Comparison of ENCODE assay signal across 10 cellular contexts in the genomic region with DNA sequence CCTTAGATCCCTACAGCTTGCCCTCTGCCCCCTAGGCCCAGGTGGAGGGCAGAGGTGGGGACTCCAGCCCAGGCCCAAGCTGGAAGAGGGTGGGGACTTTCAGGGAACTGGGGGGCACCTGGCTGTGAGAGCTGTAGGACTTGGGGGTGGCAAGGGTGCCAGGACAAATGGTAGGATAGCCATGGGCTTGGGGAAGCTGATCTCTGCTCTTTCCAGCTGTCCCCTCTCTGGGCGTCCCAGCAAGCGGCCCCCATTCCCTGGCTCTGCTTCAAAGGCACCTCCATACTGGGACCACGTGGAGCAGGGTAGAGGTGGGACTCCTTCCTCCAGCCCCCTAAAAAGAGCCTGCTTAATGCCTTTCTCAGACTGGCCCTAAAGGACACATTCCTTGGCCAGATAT. TPM values are rescaled to one million over a fixed set of nuclear protein-coding genes. Genes with fewer than 3 reads are reported as not detected.
DNase-seq lines count a peak whose midpoint lies in the region; ATAC-seq and TF ChIP-seq lines count a peak whose summit lies in the region.
"Had no signal": no experiment of that assay in that cellular context is flagged by ENCODE, and none has a peak within 500 bp of the region (broad histone marks: within the 10 kb centered on the region; RNA-seq: fewer than 3 reads in every experiment).

No MANE protein-coding gene starts in this region.

- peaks cover 33% of the 10 kb centered on the region for H3K4me1 ChIP-seq in CD8-positive, alpha-beta T cell (ENCODE audit: insufficient read depth, low read length)
- H3K4me1 ChIP-seq in gastrocnemius medialis: peaks cover 17 to 22% of the 10 kb centered on the region in 2 donors
- H3K4me1 ChIP-seq: SJCRH30 had no signal

- intact Hi-C loops in CD8-positive, alpha-beta T cell (cut with DNase I, micrococcal nuclease): no loop called here
- intact Hi-C loops in gastrocnemius medialis (cut with DNase I; ENCODE audit: low total_unique reads): no loop called here

- ATAC-seq in CD8-positive, alpha-beta T cell: no peak
- ATAC-seq in T-cell (replicated peaks in 1 of 4) (no peak), gastrocnemius medialis (no peak)

- H3K27ac Mint-ChIP-seq in CD8-positive, alpha-beta T cell: peak overlapping the region; percentile 77
- H3K27ac Mint-ChIP-seq in T-cell: peak overlapping the region; percentile 81 to 86

- H3K9me3 Mint-ChIP-seq in CD8-positive, alpha-beta T cell: no peaks in the 10 kb centered on the region
- H3K9me3 Mint-ChIP-seq in T-cell: no peaks in the 10 kb centered on the region

- DNase-seq in CD8-positive, alpha-beta T cell: no peak
- no peak for DNase-seq in T-cell
- no peak for DNase-seq in fibroblast of the aortic adventitia (ENCODE audit: low read depth)
- DNase-seq in gastrocnemius medialis: no peak
- no peak for DNase-seq in kidney glomerular epithelial cell (lab: John Stamatoyannopoulos, UW)
- no peak for DNase-seq in G401 (ENCODE audit: low spot score)
- no peak for DNase-seq in NAMALWA (ENCODE audit: low spot score)
- no peak for DNase-seq in superior temporal gyrus (ENCODE audit: extremely low spot score)
- DNase-seq: cortex of kidney, SJCRH30 had no signal

- in situ Hi-C loops in gastrocnemius medialis (cut with MboI; ENCODE audit: low sequenced_read_pairs in 4 of 4): no loop called here
- in situ Hi-C loops in G401 (cut with HindIII; ENCODE audit: low sequenced_read_pairs): no loop called here

- TF ChIP-seq CTCF in CD8-positive, alpha-beta T cell (IDR thresholded peaks at IDR 0.05): no peak
- no peak for TF ChIP-seq CTCF in fibroblast of the aortic adventitia (IDR thresholded peaks at IDR 0.05; ENCODE audit: insufficient read depth, low read length)
- TF ChIP-seq CTCF in gastrocnemius medialis (IDR thresholded peaks at IDR 0.05 in 4 of 5, conservative IDR thresholded peaks at IDR 0.05 in 1 of 5): no peak

- H3K4me3 ChIP-seq in CD8-positive, alpha-beta T cell (ENCODE audit: low read depth, low read length): peak overlapping the region; percentile 50
- H3K4me3 ChIP-seq in fibroblast of the aortic adventitia (ENCODE audit: low read depth, low read length) (peak overlapping the region; percentile 53), gastrocnemius medialis (peak overlapping the region in 2 of 4 donors; percentile 14 to 18)
- H3K4me3 ChIP-seq: SJCRH30 had no signal

- no peak overlapping the region for H3K27ac ChIP-seq in CD8-positive, alpha-beta T cell (ENCODE audit: low read depth, low read length)
- peak overlapping the region in 3 of 4 donors; percentile 55 to 58 (median 57) for H3K27ac ChIP-seq in gastrocnemius medialis
- H3K27ac ChIP-seq: SJCRH30 had no signal

- H3K9me3 ChIP-seq in CD8-positive, alpha-beta T cell (ENCODE audit: low read length): no peaks in the 10 kb centered on the region
- no peaks in the 10 kb centered on the region for H3K9me3 ChIP-seq in gastrocnemius medialis
- H3K9me3 ChIP-seq: SJCRH30 had no signal

- peaks cover 18% of the 10 kb centered on the region for H3K36me3 Mint-ChIP-seq in CD8-positive, alpha-beta T cell
- H3K36me3 Mint-ChIP-seq in T-cell: peaks cover under 1% of the 10 kb centered on the region

- no peaks in the 10 kb centered on the region for H3K27me3 Mint-ChIP-seq in CD8-positive, alpha-beta T cell (ENCODE audit: low read depth)
- H3K27me3 Mint-ChIP-seq in T-cell: no peaks in the 10 kb centered on the region

- TF ChIP-seq POLR2A in gastrocnemius medialis (IDR thresholded peaks at IDR 0.05): no peak

- H3K27me3 ChIP-seq in CD8-positive, alpha-beta T cell (ENCODE audit: insufficient read depth, low read length): no peaks in the 10 kb centered on the region
- H3K27me3 ChIP-seq in gastrocnemius medialis: no peaks in the 10 kb centered on the region
- H3K27me3 ChIP-seq: SJCRH30 had no signal

- peaks cover 29% of the 10 kb centered on the region for H3K4me1 Mint-ChIP-seq in CD8-positive, alpha-beta T cell (ENCODE audit: low read depth)
- peaks cover 26 to 33% (median 29%) of the 10 kb centered on the region in 3 donors for H3K4me1 Mint-ChIP-seq in T-cell

- peak overlapping the region; percentile 70 for H3K4me3 Mint-ChIP-seq in CD8-positive, alpha-beta T cell
- H3K4me3 Mint-ChIP-seq in T-cell: peak overlapping the region; percentile 46 to 66 (median 65)

- peaks cover 3% of the 10 kb centered on the region for H3K36me3 ChIP-seq in CD8-positive, alpha-beta T cell (ENCODE audit: insufficient read depth, low read length)
- H3K36me3 ChIP-seq in gastrocnemius medialis: peaks cover 0 to 14% of the 10 kb centered on the region in 2 donors

- CTCF ChIA-PET in CD8-positive, alpha-beta T cell (lab: Charles Lee): interaction anchor here (1.1 to 6.0 kb wide), 3 partner anchors 8 to 31 kb away, joined by 3 to 53 read pairs (median 3); no protein-coding TSS in a partner anchor
- CTCF ChIA-PET in T-cell (lab: Charles Lee): interaction anchor here (1.3 to 1.4 kb wide), 2 partner anchors 31 kb away, joined by 4 to 5 read pairs; no protein-coding TSS in a partner anchor

- POLR2A ChIA-PET in CD8-positive, alpha-beta T cell (lab: Charles Lee): interaction anchor here (0.7 to 1.6 kb wide), 4 partner anchors 12 to 170 kb away, joined by 3 to 6 read pairs (median 4); a partner anchor contains a TSS
- POLR2A ChIA-PET in T-cell (lab: Charles Lee): no interaction called here

RNA-seq across cellular contexts. Expression of a gene that starts 0.4 kb away (rescaled TPM):
- total RNA-seq in CD8-positive, alpha-beta T cell: 1 to 10 TPM; 3.2 to 4.8 TPM
- total RNA-seq in T-cell (10 to 100 TPM in 1 of 5 donors, 1 to 10 TPM in 4; 3.6 to 12.6 (median 8.1) TPM), fibroblast of the aortic adventitia (ENCODE audit: low replicate concordance) (1.5 and 3.3 TPM in 2 replicates), gastrocnemius medialis (10 to 100 TPM in 1 of 4 donors, 1 to 10 TPM in 3; 1.7 to 12.6 (median 5.6) TPM)
- total RNA-seq in G401 (2014; rRNA removed; shearing (Covaris generic)): 7.1 and 9.4 TPM in 2 replicates
- total RNA-seq: SJCRH30 had no signal

RNA-seq across cellular contexts. Expression of a gene that starts 12.5 kb away (rescaled TPM):
- 100 to 1,000 TPM; 113 to 126 TPM for total RNA-seq in CD8-positive, alpha-beta T cell
- total RNA-seq in T-cell (100 to 1,000 TPM; 119 to 159 (median 132) TPM), fibroblast of the aortic adventitia (ENCODE audit: low replicate concordance) (106 and 141 TPM in 2 replicates), gastrocnemius medialis (10 to 100 TPM; 28.3 to 86.0 (median 61.4) TPM)
- 122 and 128 TPM in 2 replicates for total RNA-seq in G401 (2014; rRNA removed; shearing (Covaris generic))

RNA-seq across cellular contexts. Expression of a gene that starts 26.5 kb away (rescaled TPM):
- 100 to 1,000 TPM; 398 to 438 TPM for total RNA-seq in CD8-positive, alpha-beta T cell
- total RNA-seq in T-cell (100 to 1,000 TPM; 220 to 327 (median 280) TPM), fibroblast of the aortic adventitia (ENCODE audit: low replicate concordance) (596 and 1,869 TPM in 2 replicates), gastrocnemius medialis (1,000 to 10,000 TPM; 1,080 to 1,340 (median 1,178) TPM)
- total RNA-seq in G401 (2014; rRNA removed; shearing (Covaris generic)): 139 and 150 TPM in 2 replicates
